In the genomic region with DNA sequence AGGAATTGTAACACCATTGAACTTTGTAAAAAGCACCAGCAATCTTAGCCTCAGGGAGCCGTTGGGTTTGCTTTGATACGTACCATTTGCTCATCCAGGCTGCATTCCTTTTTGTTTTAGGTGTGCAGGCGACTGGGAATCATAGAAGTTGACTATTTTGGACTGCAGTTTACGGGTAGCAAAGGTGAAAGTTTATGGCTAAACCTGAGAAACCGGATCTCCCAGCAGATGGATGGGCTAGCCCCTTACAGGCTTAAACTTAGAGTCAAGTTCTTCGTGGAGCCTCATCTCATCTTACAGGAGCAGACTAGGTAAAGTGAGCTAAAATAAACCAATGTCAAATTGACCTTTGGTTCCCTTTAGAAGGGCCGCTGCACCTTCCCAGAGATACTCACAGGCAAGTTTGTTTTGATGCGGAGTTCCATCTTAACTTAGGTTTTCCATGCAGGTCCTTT, we compare ENCODE assay signal across 8 cellular contexts. TPM values are rescaled to one million over a fixed set of nuclear protein-coding genes. Genes with fewer than 3 reads are reported as not detected.
DNase-seq lines count a peak whose midpoint lies in the region; ATAC-seq and TF ChIP-seq lines count a peak whose summit lies in the region.

No MANE protein-coding gene starts in this region.

- peaks cover 16% of the 10 kb centered on the region; the same call in 1 of the 2 replicates for H3K79me2 ChIP-seq in H9 (ENCODE audit: insufficient read depth, low read length)

- H3K4ac ChIP-seq in H9 (ENCODE audit: low read depth, low read length), result no peak overlapping the region

- WGBS in H9 (ENCODE audit: extremely low coverage, insufficient read length, low lambda C conversion rate), result no CpG with 5 or more reads among the region's 8 CpGs
- WGBS in stomach, 5 donors, result 3 to 4% (median 4%) methylated on average over 8 of the region's 8 CpGs

- H4K5ac ChIP-seq in H9 (ENCODE audit: insufficient read length, low read depth, low read length), result no peak overlapping the region

- no peak overlapping the region for H3K18ac ChIP-seq in H9 (ENCODE audit: insufficient read length, low read depth, low read length)

- H3K79me1 ChIP-seq in H9 (ENCODE audit: insufficient read depth, low read depth, low read length, poor library complexity, severe bottlenecking), result no peaks in the 10 kb centered on the region

- ATAC-seq in activated T-helper 17 cell treated with anti-CD3 and anti-CD28 coated beads, Interleukin-2, amount 50 U/mL, for 72 hours (replicated peaks), result no peak
- ATAC-seq in HG03280 (IDR thresholded peaks at IDR 0.05; ENCODE audit: unreplicated experiment), result no peak

- H3K27ac ChIP-seq in H9 (ENCODE audit: insufficient read length, low read depth, low read length) (no peak overlapping the region), stomach (peak overlapping the region; percentile 97 to 98 (median 98))

- H3K4me1 ChIP-seq in H9 (ENCODE audit: insufficient read depth, low read length) (peaks cover 4% of the 10 kb centered on the region; the same call in 1 of the 2 replicates), stomach (peaks cover 42 to 49% (median 47%) of the 10 kb centered on the region in 4 donors)

- H3K4me3 ChIP-seq in AG04449 (ENCODE audit: low read depth, low read length) (peak overlapping the region; percentile 83), stomach (peak overlapping the region; percentile 83 to 95 (median 94))

- no peak overlapping the region for H2AK5ac ChIP-seq in H9 (ENCODE audit: insufficient read length, low read length)

- H3K56ac ChIP-seq in H9 (ENCODE audit: insufficient read length, low read depth, low read length), result no peak overlapping the region

- H4K8ac ChIP-seq in H9 (replicated peaks; ENCODE audit: insufficient read length, low read depth, low read length), result no peak overlapping the region

- POLR2A ChIA-PET in AG04449 (lab: Yijun Ruan, JAX), result interaction anchor here (0.9 to 1.0 kb wide), 2 partner anchors 24 to 256 kb away, joined by 3 to 4 read pairs; no protein-coding TSS in a partner anchor

- H3K23ac ChIP-seq in H9 (ENCODE audit: insufficient read length, low read depth, low read length), result no peak overlapping the region

- H2BK12ac ChIP-seq in H9 (ENCODE audit: insufficient read length, low read depth, low read length), result no peak overlapping the region

- peak overlapping the region; percentile 85 to 96 (median 90) for H3K27ac Mint-ChIP-seq in H9
- peak overlapping the region; percentile 72 for H3K27ac Mint-ChIP-seq in activated T-helper 17 cell treated with anti-CD3 and anti-CD28 coated beads, Interleukin-2, amount 50 U/mL, for 72 hours

- H3K4me2 ChIP-seq in H9 (ENCODE audit: insufficient read depth, insufficient read length, low read length), result peak overlapping the region; percentile 74

- no peak for TF ChIP-seq EP300 in stomach (IDR thresholded peaks at IDR 0.05)

- H3K14ac ChIP-seq in H9 (ENCODE audit: insufficient read depth, low read length), result no peak overlapping the region

- no peak overlapping the region for H2AFZ ChIP-seq in H9 (ENCODE audit: low read length)

- H3T11ph ChIP-seq in H9 (ENCODE audit: low read length), result no peak overlapping the region

- peaks cover 22 to 37% (median 29%) of the 10 kb centered on the region in 3 experiments for H3K36me3 Mint-ChIP-seq in H9 (ENCODE audit: insufficient read depth in 1 of 3, low read depth in 3 of 3)
- peaks cover 34% of the 10 kb centered on the region for H3K36me3 Mint-ChIP-seq in activated T-helper 17 cell treated with anti-CD3 and anti-CD28 coated beads, Interleukin-2, amount 50 U/mL, for 72 hours (ENCODE audit: low read depth)

- no peak overlapping the region for H2BK15ac ChIP-seq in H9 (ENCODE audit: low read depth, low read length)

- intact Hi-C loops in stomach (cut with DNase I; ENCODE audit: low total_unique reads), result no loop called here

- peak overlapping the region; percentile 93 to 95 for H3K4me3 Mint-ChIP-seq in H9
- peak overlapping the region; percentile 94 for H3K4me3 Mint-ChIP-seq in activated T-helper 17 cell treated with anti-CD3 and anti-CD28 coated beads, Interleukin-2, amount 50 U/mL, for 72 hours

- TF ChIP-seq POLR2A in stomach (IDR thresholded peaks at IDR 0.05), result no peak

- no peak overlapping the region for H4K91ac ChIP-seq in H9 (ENCODE audit: insufficient read length, low read depth, low read length)

- H3K23me2 ChIP-seq in H9 (ENCODE audit: insufficient read length, low read depth, low read length, poor library complexity, severe bottlenecking), result peaks cover 12% of the 10 kb centered on the region

- no peak overlapping the region for H2BK20ac ChIP-seq in H9 (ENCODE audit: low read depth, low read length, poor library complexity, severe bottlenecking)

- H3K9ac ChIP-seq in H9 (ENCODE audit: extremely low read depth, insufficient read length, low read length), result peak overlapping the region; percentile 52

- H2BK120ac ChIP-seq in H9 (ENCODE audit: low read depth, low read length, poor library complexity, severe bottlenecking), result no peak overlapping the region

- peaks cover 6% of the 10 kb centered on the region for H3K27me3 Mint-ChIP-seq in H9 (ENCODE audit: low read depth)
- H3K27me3 Mint-ChIP-seq in activated T-helper 17 cell treated with anti-CD3 and anti-CD28 coated beads, Interleukin-2, amount 50 U/mL, for 72 hours, result peaks cover 4% of the 10 kb centered on the region

- H3K4me1 Mint-ChIP-seq in H9, result peaks cover 37 to 42% of the 10 kb centered on the region in 2 experiments
- peaks cover 26% of the 10 kb centered on the region for H3K4me1 Mint-ChIP-seq in activated T-helper 17 cell treated with anti-CD3 and anti-CD28 coated beads, Interleukin-2, amount 50 U/mL, for 72 hours

- H2BK5ac ChIP-seq in H9 (ENCODE audit: insufficient read length, low read length), result no peak overlapping the region

- no peaks in the 10 kb centered on the region for H3K9me3 ChIP-seq in H9 (ENCODE audit: control insufficient read depth, low read depth, low read length)
- H3K9me3 ChIP-seq in stomach, result no peaks in the 10 kb centered on the region

- no peak for TF ChIP-seq CTCF in AG04449 (IDR thresholded peaks at IDR 0.05; ENCODE audit: insufficient read depth, low read length, missing control alignments)
- no peak for TF ChIP-seq CTCF in H9 (conservative IDR thresholded peaks at IDR 0.05)
- TF ChIP-seq CTCF in stomach (IDR thresholded peaks at IDR 0.05), result peak in 1 of 7 experiments; percentile 5

- no peaks in the 10 kb centered on the region for H4K20me1 ChIP-seq in H9 (ENCODE audit: control insufficient read depth, insufficient read depth, insufficient read length)

- DNase-seq in AG04449 (ENCODE audit: low read depth, low spot score) (no peak), H9 (no peak), inferior parietal cortex (ENCODE audit: extremely low spot score) (peak; percentile 40), stomach (no peak), NCI-H2029 (lab: John Stamatoyannopoulos, UW) (no peak), NCI-H2107 (lab: John Stamatoyannopoulos, UW) (no peak)

- H3K36me3 ChIP-seq in stomach, result peaks cover 0 to 6% (median 1%) of the 10 kb centered on the region in 4 donors

- H3K27me3 ChIP-seq in H9 (ENCODE audit: insufficient read depth, low read length) (no peaks in the 10 kb centered on the region), stomach (no peaks in the 10 kb centered on the region)

- H3K9me3 Mint-ChIP-seq in H9, result peaks cover 0 to 2% of the 10 kb centered on the region in 2 experiments; a peak in 1 of 5 replicates
- H3K9me3 Mint-ChIP-seq in activated T-helper 17 cell treated with anti-CD3 and anti-CD28 coated beads, Interleukin-2, amount 50 U/mL, for 72 hours, result no peaks in the 10 kb centered on the region

- CTCF ChIA-PET in AG04449 (lab: Yijun Ruan, JAX), result interaction anchor here (1.2 to 2.8 kb wide), 3 partner anchors 53 to 439 kb away, joined by 3 to 10 read pairs (median 4); no protein-coding TSS in a partner anchor

RNA-seq across cellular contexts. Expression of gene MYLIP, which starts 1.6 kb away (rescaled TPM):
- total RNA-seq in H9 (2021), result 27.0 and 27.3 TPM in 2 replicates
- 1 to 10 TPM; 5.4 to 6.0 TPM for total RNA-seq in activated T-helper 17 cell treated with anti-CD3 and anti-CD28 coated beads, Interleukin-2, amount 50 U/mL, for 72 hours
- total RNA-seq in stomach, result 10 to 100 TPM in 3 of 5 donors, 1 to 10 TPM in 2; 2.3 to 43.1 (median 21.4) TPM
- polyA plus RNA-seq in stomach, result 10 to 100 TPM in 2 of 3 donors, 1 to 10 TPM in 1; 9.9 to 16.0 (median 11.4) TPM
